ENCODE assay signal across 13 cellular contexts in genomic region chr2:237304763-237305514, GRCh38.
A peak's percentile ranks its signal among the peaks of the same experiment; 100 is the strongest.
DNase-seq lines count a peak whose midpoint lies in the region; ATAC-seq and TF ChIP-seq lines count a peak whose summit lies in the region.
"Had no signal": no experiment of that assay in that cellular context is flagged by ENCODE, and none has a peak within 500 bp of the region (broad histone marks: within the 10 kb centered on the region; RNA-seq: fewer than 3 reads in every experiment).

No MANE protein-coding gene starts in this region.

- DNase-seq in GM23248: peak; percentile 93
- peak; percentile 86 for DNase-seq in RWPE1 (ENCODE audit: low spot score)
- no peak for DNase-seq in esophagus muscularis mucosa (ENCODE audit: extremely low spot score)
- DNase-seq in renal cortical epithelial cell (ENCODE audit: low read depth): peak; percentile 99
- DNase-seq in hepatic stellate cell (ENCODE audit: low spot score): no peak
- no peak for DNase-seq in epidermal melanocyte (ENCODE audit: insufficient read length, low spot score)
- DNase-seq in left ventricle myocardium inferior: no peak
- DNase-seq: activated naive CD4-positive, alpha-beta T cell treated with anti-CD3 and anti-CD28 coated beads for 36 hours; hippocampal formation; Kasumi-1; T-helper 17 cell had no signal

- 60 to 70% methylated on average over 2 of the region's 2 CpGs for WGBS in GM23248 (ENCODE audit: low coverage in 1 of 2, low lambda C conversion rate in 2 of 2, missing lambda C conversion rate in 2 of 2), 2 experiments
- 68% methylated on average over 2 of the region's 2 CpGs for WGBS in esophagus muscularis mucosa

- POLR2A ChIA-PET in RWPE1 (lab: Yijun Ruan, JAX; ENCODE audit: low non-redundant PET): interaction anchor here (0.7 kb wide), 1 partner anchor 217 kb away, joined by 3 read pairs; no protein-coding TSS in a partner anchor

- no peak overlapping the region for H3K9ac ChIP-seq in GM23248

- H3K4me3 ChIP-seq in GM23248 (no peak overlapping the region), esophagus muscularis mucosa (no peak overlapping the region), left ventricle myocardium inferior (no peak overlapping the region)
- H3K4me3 ChIP-seq: suprapubic skin had no signal

- no peak for ATAC-seq in HG02571 (IDR thresholded peaks at IDR 0.05; ENCODE audit: unreplicated experiment)
- ATAC-seq: T-helper 17 cell had no signal

- H2AFZ ChIP-seq in GM23248: no peak overlapping the region

- H3K27ac ChIP-seq in GM23248 (peak overlapping the region; percentile 46), RWPE1 (no peak overlapping the region), esophagus muscularis mucosa (replicated peaks in 1 of 4) (peak overlapping the region; percentile 5 to 37 (median 23)), left ventricle myocardium inferior (replicated peaks) (no peak overlapping the region)
- H3K27ac ChIP-seq: suprapubic skin had no signal

- H3F3A ChIP-seq in GM23248 (ENCODE audit: insufficient read depth): peaks cover 38% of the 10 kb centered on the region

- CTCF ChIA-PET in RWPE1 (lab: Yijun Ruan, JAX): no interaction called here

- H3K36me3 ChIP-seq in GM23248 (ENCODE audit: low read depth) (no peaks in the 10 kb centered on the region), esophagus muscularis mucosa (no peaks in the 10 kb centered on the region), left ventricle myocardium inferior (no peaks in the 10 kb centered on the region)
- H3K36me3 ChIP-seq: suprapubic skin had no signal

- intact Hi-C loops in esophagus muscularis mucosa (cut with DNase I) (no loop called here), left ventricle myocardium inferior (cut with micrococcal nuclease) (no loop called here)

- H3K9me3 ChIP-seq in GM23248 (ENCODE audit: low read depth) (no peaks in the 10 kb centered on the region), esophagus muscularis mucosa (no peaks in the 10 kb centered on the region), left ventricle myocardium inferior (replicated peaks) (peaks cover 14% of the 10 kb centered on the region)
- H3K9me3 ChIP-seq: suprapubic skin had no signal

- peak overlapping the region; percentile 35 for H3K4me2 ChIP-seq in GM23248 (ENCODE audit: unreplicated experiment)

- no peaks in the 10 kb centered on the region for H4K20me1 ChIP-seq in GM23248 (ENCODE audit: insufficient read depth)

- no peaks in the 10 kb centered on the region for H3K27me3 ChIP-seq in GM23248 (replicated peaks; ENCODE audit: insufficient read depth)
- peaks cover 0 to 2% (median 0%) of the 10 kb centered on the region in 4 donors for H3K27me3 ChIP-seq in esophagus muscularis mucosa
- H3K27me3 ChIP-seq in left ventricle myocardium inferior (ENCODE audit: low read depth): no peaks in the 10 kb centered on the region
- H3K27me3 ChIP-seq: suprapubic skin had no signal

- no peak for TF ChIP-seq POLR2A in esophagus muscularis mucosa (IDR thresholded peaks at IDR 0.05; ENCODE audit: low read depth)

- no peaks in the 10 kb centered on the region for H3K79me2 ChIP-seq in GM23248 (ENCODE audit: insufficient read depth)

- TF ChIP-seq EP300 in esophagus muscularis mucosa (IDR thresholded peaks at IDR 0.05): no peak

- H3K4me1 ChIP-seq in GM23248 (ENCODE audit: insufficient read depth) (peaks cover 37% of the 10 kb centered on the region), esophagus muscularis mucosa (peaks cover 14 to 48% (median 37%) of the 10 kb centered on the region in 4 donors), left ventricle myocardium inferior (peaks cover 30% of the 10 kb centered on the region)

- no peaks in the 10 kb centered on the region for H3K9me2 ChIP-seq in GM23248 (ENCODE audit: insufficient read depth)

- in situ Hi-C loops in GM23248 (cut with MboI): no loop called here

- TF ChIP-seq CTCF in RWPE1 (conservative IDR thresholded peaks at IDR 0.05; ENCODE audit: low read depth) (no peak), esophagus muscularis mucosa (IDR thresholded peaks at IDR 0.05) (no peak), left ventricle myocardium inferior (IDR thresholded peaks at IDR 0.05; ENCODE audit: borderline replicate concordance) (no peak)

Comparison
In these comparisons a context has a peak if more than half of its experiments do, and no peak if none do; other contexts are left out.
1. DNase-seq: peak in GM23248 (single experiment), RWPE1 (single experiment) and renal cortical epithelial cell (single experiment); none in esophagus muscularis mucosa (single experiment), hepatic stellate cell (single experiment), epidermal melanocyte (single experiment) and left ventricle myocardium inferior (single experiment).
2. H3K27ac ChIP-seq: peak in GM23248 (single experiment) and esophagus muscularis mucosa (4 of 4); none in RWPE1 (single experiment) and left ventricle myocardium inferior (single experiment).